22 cellular contexts compared by ENCODE assay signal in genomic region chr9:98652741-98653140, GRCh38. TPM values are rescaled to one million over a fixed set of nuclear protein-coding genes. Genes with fewer than 3 reads are reported as not detected.
"Had no signal": no experiment of that assay in that cellular context is flagged by ENCODE, and none has a peak within 500 bp of the region (broad histone marks: within the 10 kb centered on the region; RNA-seq: fewer than 3 reads in every experiment).

No MANE protein-coding gene starts in this region.

- H3K9me3 ChIP-seq: Peyer's patch, SJCRH30 had no signal

- DNase-seq: KBM-7; NCI-H1092; NCI-H1105 treated with DMSO at 0.1 percent for 48 hours; NCI-H1417 treated with DMSO at 0.1 percent for 48 hours; NCI-H1694 treated with DMSO at 0.1 percent for 48 hours; NCI-H1930; NCI-H2081; NCI-H2107; NCI-H2227 treated with DMSO at 0.1 percent for 48 hours; NCI-H524; NCI-H526 treated with DMSO at 0.1 percent for 48 hours; NCI-H774; NK-92 treated with Interleukin-12 subunit alpha and Interleukin-12 subunit beta, amount 100 ng/mL, for 24 hours; PC-9; Peyer's patch; SHP77 treated with DMSO at 0.1 percent for 48 hours; SJCRH30 had no signal

- H3K4me2 ChIP-seq: PC-9 had no signal

- H2AFZ ChIP-seq: PC-9 had no signal

- H3K27ac ChIP-seq: PC-9, Peyer's patch, SJCRH30 had no signal

- H3K36me3 ChIP-seq: Peyer's patch, SJCRH30 had no signal

- H3K4me1 ChIP-seq: Peyer's patch, SJCRH30 had no signal

- H3K27me3 ChIP-seq: Peyer's patch had no signal

- H3K4me3 ChIP-seq: PC-9, Peyer's patch, SJCRH30 had no signal

RNA-seq across cellular contexts. Expression of gene GABBR2, which starts 56.0 kb away (rescaled TPM):
- total RNA-seq: HT-29, LHCN-M2, MCF 10A, OCI-LY7, Peyer's patch, RPMI7951, SJCRH30 had no signal
